In the genomic region with DNA sequence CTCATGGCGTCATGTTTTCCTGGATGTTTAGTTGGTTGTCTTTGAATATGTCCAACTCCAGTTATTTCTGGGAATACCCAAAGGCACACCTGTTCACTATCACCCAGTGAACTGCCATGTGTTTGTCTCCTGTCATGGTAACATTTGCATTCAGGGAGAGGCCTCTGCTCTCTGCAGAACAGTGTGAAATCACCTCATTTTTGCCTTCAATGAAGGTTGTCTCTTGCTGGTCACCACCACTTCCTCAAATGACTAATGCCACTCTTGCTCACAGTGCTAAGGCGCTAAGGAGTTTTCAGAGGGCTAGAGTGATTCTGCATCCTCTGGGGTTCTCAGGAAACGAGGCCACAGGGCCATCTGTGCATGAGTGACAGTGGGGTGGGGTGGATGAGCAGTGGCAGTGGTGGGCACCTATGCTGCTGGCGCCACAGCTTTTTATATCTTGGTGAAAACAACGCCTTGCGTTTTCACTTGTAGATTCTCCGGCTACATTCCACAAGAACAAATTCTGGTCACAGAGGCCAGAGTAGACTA, we compare ENCODE assay signal across 8 cellular contexts.
A peak's percentile ranks its signal among the peaks of the same experiment; 100 is the strongest.
DNase-seq lines count a peak whose midpoint lies in the region; ATAC-seq and TF ChIP-seq lines count a peak whose summit lies in the region.

No MANE protein-coding gene starts in this region.

- no peak for TF ChIP-seq CTCF in fibroblast of mammary gland (conservative IDR thresholded peaks at IDR 0.05; ENCODE audit: control insufficient read depth, insufficient read depth, low read depth, low read length)
- TF ChIP-seq CTCF in prostate gland (IDR thresholded peaks at IDR 0.05) = no peak

- H3K4me3 ChIP-seq in fibroblast of mammary gland (ENCODE audit: control insufficient read depth, low read depth, low read length) (no peak overlapping the region), prostate gland (no peak overlapping the region)

- H3K27ac ChIP-seq in prostate gland = no peak overlapping the region

- H3K36me3 ChIP-seq in prostate gland = no peaks in the 10 kb centered on the region

- ATAC-seq in GM21737 (IDR thresholded peaks at IDR 0.05; ENCODE audit: unreplicated experiment) = peak; percentile 75

- H3K27me3 ChIP-seq in prostate gland (replicated peaks; ENCODE audit: insufficient read depth) = no peaks in the 10 kb centered on the region

- no peaks in the 10 kb centered on the region for H3K4me1 ChIP-seq in prostate gland (replicated peaks)

- intact Hi-C loops in prostate gland (cut with DNase I) = no loop called here

- H3K9me3 ChIP-seq in prostate gland = no peaks in the 10 kb centered on the region

- 79% methylated on average over 7 of the region's 7 CpGs for WGBS in prostate gland

- DNase-seq in LHCN-M2 (ENCODE audit: low read depth) (peak; percentile 72), fibroblast of mammary gland (ENCODE audit: low read depth) (peak; percentile 60), prostate gland (ENCODE audit: low spot score) (no peak), NCI-H2081 (lab: John Stamatoyannopoulos, UW) (no peak)
- DNase-seq in activated CD4-positive, alpha-beta T cell treated with anti-CD3 and anti-CD28 coated beads, Interleukin-2, amount 50 U/mL, for 4 hours = peak; percentile 38 to 49
- peak; percentile 65 to 72 for DNase-seq in stimulated activated CD4-positive, alpha-beta T cell treated with anti-CD3 and anti-CD28 coated beads, Interleukin-15, amount 100 ng/mL, for 48 hours (ENCODE audit: low read depth in 2 of 2)

- TF ChIP-seq POLR2A in GM10847 (IDR thresholded peaks at IDR 0.05; ENCODE audit: extremely low read depth, insufficient read length) = peak; percentile 36
- no peak for TF ChIP-seq POLR2A in prostate gland (IDR thresholded peaks at IDR 0.05)

Comparison
In these comparisons a context has a peak if more than half of its experiments do, and no peak if none do; other contexts are left out.
1. DNase-seq: peak in LHCN-M2 (single experiment), activated CD4-positive, alpha-beta T cell treated with anti-CD3 and anti-CD28 coated beads, Interleukin-2, amount 50 U/mL, for 4 hours (2 of 2), fibroblast of mammary gland (single experiment) and stimulated activated CD4-positive, alpha-beta T cell treated with anti-CD3 and anti-CD28 coated beads, Interleukin-15, amount 100 ng/mL, for 48 hours (2 of 2); none in prostate gland (single experiment) and NCI-H2081 (0 of 2).